Comparison of ENCODE assay signal across 1 cellular context in genomic region chr17:40695874-40696472, GRCh38.
TF ChIP-seq lines count a peak whose summit lies in the region.

No MANE protein-coding gene starts in this region.

TF ChIP-seq in A549, 52 proteins besides CTCF, POLR2A, EP300 and RAD21:
- TF ChIP-seq CHD4 (IDR thresholded peaks at IDR 0.05; ENCODE audit: borderline replicate concordance) (no peak), RNF2 (IDR thresholded peaks at IDR 0.05; ENCODE audit: borderline replicate concordance, low read depth) (no peak), MYC (IDR thresholded peaks at IDR 0.05; ENCODE audit: borderline replicate concordance, low read length) (no peak), HOXA7 (CRISPR knock-in tag; IDR thresholded peaks at IDR 0.05) (no peak), MAZ (IDR thresholded peaks at IDR 0.05; ENCODE audit: borderline replicate concordance, low read depth, low read length) (no peak), HOXB13 (CRISPR knock-in tag; IDR thresholded peaks at IDR 0.05; ENCODE audit: low read depth) (no peak), CHD2 (IDR thresholded peaks at IDR 0.05; ENCODE audit: low read length, partially characterized antibody) (no peak), HEYL (CRISPR knock-in tag; IDR thresholded peaks at IDR 0.05) (no peak), CEBPB (IDR thresholded peaks at IDR 0.05) (no peak), HOXB5 (CRISPR knock-in tag; IDR thresholded peaks at IDR 0.05) (no peak)
